In the genomic region with DNA sequence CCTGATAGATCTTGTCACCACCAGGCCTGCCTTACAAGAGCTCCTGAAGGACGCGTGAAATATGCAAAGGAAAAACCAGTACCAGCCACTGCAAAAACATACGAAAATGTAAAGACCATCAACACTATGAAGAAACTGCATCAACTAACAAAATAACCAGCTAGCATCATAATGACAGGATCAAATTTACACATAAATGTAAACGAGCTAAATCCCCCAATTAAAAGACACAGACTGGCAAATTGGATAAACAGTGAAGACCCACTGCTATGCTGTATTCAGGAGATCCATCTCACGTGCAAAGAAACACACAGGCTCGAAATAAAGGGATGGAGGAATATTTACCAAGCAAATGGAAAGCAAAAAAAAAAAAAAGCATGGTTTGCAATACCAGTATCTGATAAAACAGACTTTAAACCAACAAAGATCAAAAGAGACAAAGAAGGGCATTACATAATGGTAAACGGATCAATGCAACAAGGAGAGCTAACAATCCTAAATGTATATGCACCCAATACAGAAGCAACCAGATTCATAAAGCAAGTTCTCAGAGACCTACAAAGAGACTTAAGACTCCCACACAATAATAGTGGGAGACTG, we compare ENCODE assay signal across 1 cellular context.
TF ChIP-seq lines count a peak whose summit lies in the region.
"Not testable (repeated sequence)": the region's sequence is repeated elsewhere in the genome, so short reads cannot be mapped to it uniquely, and the experiment has no call there.

No MANE protein-coding gene starts in this region.

TF ChIP-seq in HepG2, 621 proteins besides CTCF, POLR2A, EP300 and RAD21 (continued from another document):
- TF ChIP-seq, protein P1, sequence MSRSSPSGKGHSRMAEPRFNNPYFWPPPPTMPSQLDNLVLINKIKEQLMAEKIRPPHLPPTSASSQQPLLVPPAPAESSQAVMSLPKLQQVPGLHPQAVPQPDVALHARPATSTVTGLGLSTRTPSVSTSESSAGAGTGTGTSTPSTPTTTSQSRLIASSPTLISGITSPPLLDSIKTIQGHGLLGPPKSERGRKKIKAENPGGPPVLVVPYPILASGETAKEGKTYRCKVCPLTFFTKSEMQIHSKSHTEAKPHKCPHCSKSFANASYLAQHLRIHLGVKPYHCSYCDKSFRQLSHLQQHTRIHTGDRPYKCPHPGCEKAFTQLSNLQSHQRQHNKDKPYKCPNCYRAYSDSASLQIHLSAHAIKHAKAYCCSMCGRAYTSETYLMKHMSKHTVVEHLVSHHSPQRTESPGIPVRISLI (CRISPR knock-in tag; IDR thresholded peaks at IDR 0.05; ENCODE audit: borderline replicate concordance): peak; percentile 98
- TF ChIP-seq DPF2 (CRISPR knock-in tag; IDR thresholded peaks at IDR 0.05; ENCODE audit: borderline replicate concordance, low read depth): peak; percentile 48; the same call in 1 of the 2 replicates
- TF ChIP-seq GABPA (IDR thresholded peaks at IDR 0.05; ENCODE audit: low read depth, low read length): not testable (repeated sequence)
- TF ChIP-seq GABPA (CRISPR knock-in tag; IDR thresholded peaks at IDR 0.05; ENCODE audit: low read depth): peak; percentile 25; the same call in 1 of the 2 replicates
- TF ChIP-seq, protein P2, sequence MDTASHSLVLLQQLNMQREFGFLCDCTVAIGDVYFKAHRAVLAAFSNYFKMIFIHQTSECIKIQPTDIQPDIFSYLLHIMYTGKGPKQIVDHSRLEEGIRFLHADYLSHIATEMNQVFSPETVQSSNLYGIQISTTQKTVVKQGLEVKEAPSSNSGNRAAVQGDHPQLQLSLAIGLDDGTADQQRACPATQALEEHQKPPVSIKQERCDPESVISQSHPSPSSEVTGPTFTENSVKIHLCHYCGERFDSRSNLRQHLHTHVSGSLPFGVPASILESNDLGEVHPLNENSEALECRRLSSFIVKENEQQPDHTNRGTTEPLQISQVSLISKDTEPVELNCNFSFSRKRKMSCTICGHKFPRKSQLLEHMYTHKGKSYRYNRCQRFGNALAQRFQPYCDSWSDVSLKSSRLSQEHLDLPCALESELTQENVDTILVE (CRISPR knock-in tag; IDR thresholded peaks at IDR 0.05): peak; percentile 69; the same call in 1 of the 2 replicates
- TF ChIP-seq ATF7-NPFF (CRISPR knock-in tag; IDR thresholded peaks at IDR 0.05; ENCODE audit: low read depth): 0 out of 2 replicates have a peak, but pooled peaks have one; percentile 26
- 0 out of 2 replicates have a peak, but pooled peaks have one; percentile 15 for TF ChIP-seq ZNF792 (CRISPR knock-in tag; IDR thresholded peaks at IDR 0.05)
- peak; percentile 51; the same call in 1 of the 2 replicates for TF ChIP-seq SAP130 (CRISPR knock-in tag; IDR thresholded peaks at IDR 0.05; ENCODE audit: low read depth)
- TF ChIP-seq SMAD3 (CRISPR knock-in tag; IDR thresholded peaks at IDR 0.05): peak; percentile 83; the same call in 1 of the 2 replicates
- peak; percentile 74 for TF ChIP-seq THAP11 (CRISPR knock-in tag; IDR thresholded peaks at IDR 0.05)
- TF ChIP-seq, protein P3, sequence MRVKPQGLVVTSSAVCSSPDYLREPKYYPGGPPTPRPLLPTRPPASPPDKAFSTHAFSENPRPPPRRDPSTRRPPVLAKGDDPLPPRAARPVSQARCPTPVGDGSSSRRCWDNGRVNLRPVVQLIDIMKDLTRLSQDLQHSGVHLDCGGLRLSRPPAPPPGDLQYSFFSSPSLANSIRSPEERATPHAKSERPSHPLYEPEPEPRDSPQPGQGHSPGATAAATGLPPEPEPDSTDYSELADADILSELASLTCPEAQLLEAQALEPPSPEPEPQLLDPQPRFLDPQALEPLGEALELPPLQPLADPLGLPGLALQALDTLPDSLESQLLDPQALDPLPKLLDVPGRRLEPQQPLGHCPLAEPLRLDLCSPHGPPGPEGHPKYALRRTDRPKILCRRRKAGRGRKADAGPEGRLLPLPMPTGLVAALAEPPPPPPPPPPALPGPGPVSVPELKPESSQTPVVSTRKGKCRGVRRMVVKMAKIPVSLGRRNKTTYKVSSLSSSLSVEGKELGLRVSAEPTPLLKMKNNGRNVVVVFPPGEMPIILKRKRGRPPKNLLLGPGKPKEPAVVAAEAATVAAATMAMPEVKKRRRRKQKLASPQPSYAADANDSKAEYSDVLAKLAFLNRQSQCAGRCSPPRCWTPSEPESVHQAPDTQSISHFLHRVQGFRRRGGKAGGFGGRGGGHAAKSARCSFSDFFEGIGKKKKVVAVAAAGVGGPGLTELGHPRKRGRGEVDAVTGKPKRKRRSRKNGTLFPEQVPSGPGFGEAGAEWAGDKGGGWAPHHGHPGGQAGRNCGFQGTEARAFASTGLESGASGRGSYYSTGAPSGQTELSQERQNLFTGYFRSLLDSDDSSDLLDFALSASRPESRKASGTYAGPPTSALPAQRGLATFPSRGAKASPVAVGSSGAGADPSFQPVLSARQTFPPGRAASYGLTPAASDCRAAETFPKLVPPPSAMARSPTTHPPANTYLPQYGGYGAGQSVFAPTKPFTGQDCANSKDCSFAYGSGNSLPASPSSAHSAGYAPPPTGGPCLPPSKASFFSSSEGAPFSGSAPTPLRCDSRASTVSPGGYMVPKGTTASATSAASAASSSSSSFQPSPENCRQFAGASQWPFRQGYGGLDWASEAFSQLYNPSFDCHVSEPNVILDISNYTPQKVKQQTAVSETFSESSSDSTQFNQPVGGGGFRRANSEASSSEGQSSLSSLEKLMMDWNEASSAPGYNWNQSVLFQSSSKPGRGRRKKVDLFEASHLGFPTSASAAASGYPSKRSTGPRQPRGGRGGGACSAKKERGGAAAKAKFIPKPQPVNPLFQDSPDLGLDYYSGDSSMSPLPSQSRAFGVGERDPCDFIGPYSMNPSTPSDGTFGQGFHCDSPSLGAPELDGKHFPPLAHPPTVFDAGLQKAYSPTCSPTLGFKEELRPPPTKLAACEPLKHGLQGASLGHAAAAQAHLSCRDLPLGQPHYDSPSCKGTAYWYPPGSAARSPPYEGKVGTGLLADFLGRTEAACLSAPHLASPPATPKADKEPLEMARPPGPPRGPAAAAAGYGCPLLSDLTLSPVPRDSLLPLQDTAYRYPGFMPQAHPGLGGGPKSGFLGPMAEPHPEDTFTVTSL (CRISPR knock-in tag; IDR thresholded peaks at IDR 0.05; ENCODE audit: borderline replicate concordance): peak; percentile 74; the same call in 1 of the 2 replicates
- TF ChIP-seq FOXA1 (IDR thresholded peaks at IDR 0.05): peak; percentile 56
- TF ChIP-seq FOXA1 (CRISPR knock-in tag; IDR thresholded peaks at IDR 0.05): peak; percentile 68
- 0 out of 2 replicates have a peak, but pooled peaks have one; percentile 26 for TF ChIP-seq KMT2B (CRISPR knock-in tag; IDR thresholded peaks at IDR 0.05)
- peak; percentile 48; the same call in 1 of the 2 replicates for TF ChIP-seq ELF3 (CRISPR knock-in tag; IDR thresholded peaks at IDR 0.05)
- TF ChIP-seq, protein P4, sequence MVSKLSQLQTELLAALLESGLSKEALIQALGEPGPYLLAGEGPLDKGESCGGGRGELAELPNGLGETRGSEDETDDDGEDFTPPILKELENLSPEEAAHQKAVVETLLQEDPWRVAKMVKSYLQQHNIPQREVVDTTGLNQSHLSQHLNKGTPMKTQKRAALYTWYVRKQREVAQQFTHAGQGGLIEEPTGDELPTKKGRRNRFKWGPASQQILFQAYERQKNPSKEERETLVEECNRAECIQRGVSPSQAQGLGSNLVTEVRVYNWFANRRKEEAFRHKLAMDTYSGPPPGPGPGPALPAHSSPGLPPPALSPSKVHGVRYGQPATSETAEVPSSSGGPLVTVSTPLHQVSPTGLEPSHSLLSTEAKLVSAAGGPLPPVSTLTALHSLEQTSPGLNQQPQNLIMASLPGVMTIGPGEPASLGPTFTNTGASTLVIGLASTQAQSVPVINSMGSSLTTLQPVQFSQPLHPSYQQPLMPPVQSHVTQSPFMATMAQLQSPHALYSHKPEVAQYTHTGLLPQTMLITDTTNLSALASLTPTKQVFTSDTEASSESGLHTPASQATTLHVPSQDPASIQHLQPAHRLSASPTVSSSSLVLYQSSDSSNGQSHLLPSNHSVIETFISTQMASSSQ (IDR thresholded peaks at IDR 0.05; ENCODE audit: low read depth): 0 out of 2 replicates have a peak, but pooled peaks have one; percentile 21
- TF ChIP-seq, protein P4 (CRISPR knock-in tag; IDR thresholded peaks at IDR 0.05; ENCODE audit: borderline replicate concordance): not testable (repeated sequence)
- TF ChIP-seq ZMYM4 (CRISPR knock-in tag; IDR thresholded peaks at IDR 0.05): peak; percentile 69; the same call in 1 of the 2 replicates
- 0 out of 2 replicates have a peak, but pooled peaks have one; percentile 3 for TF ChIP-seq CEBPB (IDR thresholded peaks at IDR 0.05; ENCODE audit: borderline replicate concordance, low read depth, low read length)
- 0 out of 2 replicates have a peak, but pooled peaks have one; percentile 75 for TF ChIP-seq ZFP1 (CRISPR knock-in tag; IDR thresholded peaks at IDR 0.05)
- TF ChIP-seq SOX13 (IDR thresholded peaks at IDR 0.05): peak; percentile 81
- TF ChIP-seq SOX13 (CRISPR knock-in tag; conservative IDR thresholded peaks at IDR 0.05 in 1 of 2, IDR thresholded peaks at IDR 0.05 in 1 of 2): peak in 1 of 2 experiments; percentile 96; a peak in 2 of 4 replicates
- TF ChIP-seq KDM6A (CRISPR knock-in tag; IDR thresholded peaks at IDR 0.05; ENCODE audit: low read depth): 0 out of 2 replicates have a peak, but pooled peaks have one; percentile 49
- peak; percentile 78; the same call in 1 of the 2 replicates for TF ChIP-seq BCL6 (CRISPR knock-in tag; IDR thresholded peaks at IDR 0.05)
- TF ChIP-seq KLF16 (CRISPR knock-in tag; IDR thresholded peaks at IDR 0.05): peak in 1 of 2 experiments; percentile 81; a peak in 2 of 4 replicates
- TF ChIP-seq, protein P5, sequence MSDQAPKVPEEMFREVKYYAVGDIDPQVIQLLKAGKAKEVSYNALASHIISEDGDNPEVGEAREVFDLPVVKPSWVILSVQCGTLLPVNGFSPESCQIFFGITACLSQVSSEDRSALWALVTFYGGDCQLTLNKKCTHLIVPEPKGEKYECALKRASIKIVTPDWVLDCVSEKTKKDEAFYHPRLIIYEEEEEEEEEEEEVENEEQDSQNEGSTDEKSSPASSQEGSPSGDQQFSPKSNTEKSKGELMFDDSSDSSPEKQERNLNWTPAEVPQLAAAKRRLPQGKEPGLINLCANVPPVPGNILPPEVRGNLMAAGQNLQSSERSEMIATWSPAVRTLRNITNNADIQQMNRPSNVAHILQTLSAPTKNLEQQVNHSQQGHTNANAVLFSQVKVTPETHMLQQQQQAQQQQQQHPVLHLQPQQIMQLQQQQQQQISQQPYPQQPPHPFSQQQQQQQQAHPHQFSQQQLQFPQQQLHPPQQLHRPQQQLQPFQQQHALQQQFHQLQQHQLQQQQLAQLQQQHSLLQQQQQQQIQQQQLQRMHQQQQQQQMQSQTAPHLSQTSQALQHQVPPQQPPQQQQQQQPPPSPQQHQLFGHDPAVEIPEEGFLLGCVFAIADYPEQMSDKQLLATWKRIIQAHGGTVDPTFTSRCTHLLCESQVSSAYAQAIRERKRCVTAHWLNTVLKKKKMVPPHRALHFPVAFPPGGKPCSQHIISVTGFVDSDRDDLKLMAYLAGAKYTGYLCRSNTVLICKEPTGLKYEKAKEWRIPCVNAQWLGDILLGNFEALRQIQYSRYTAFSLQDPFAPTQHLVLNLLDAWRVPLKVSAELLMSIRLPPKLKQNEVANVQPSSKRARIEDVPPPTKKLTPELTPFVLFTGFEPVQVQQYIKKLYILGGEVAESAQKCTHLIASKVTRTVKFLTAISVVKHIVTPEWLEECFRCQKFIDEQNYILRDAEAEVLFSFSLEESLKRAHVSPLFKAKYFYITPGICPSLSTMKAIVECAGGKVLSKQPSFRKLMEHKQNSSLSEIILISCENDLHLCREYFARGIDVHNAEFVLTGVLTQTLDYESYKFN (CRISPR knock-in tag; conservative IDR thresholded peaks at IDR 0.05): peak; percentile 85
- TF ChIP-seq ONECUT2 (CRISPR knock-in tag; IDR thresholded peaks at IDR 0.05): peak; percentile 98
- TF ChIP-seq FOXA3 (CRISPR knock-in tag; IDR thresholded peaks at IDR 0.05): peak; percentile 95
- TF ChIP-seq HDAC1 (CRISPR knock-in tag; IDR thresholded peaks at IDR 0.05): peak; percentile 58
- TF ChIP-seq, protein P6, sequence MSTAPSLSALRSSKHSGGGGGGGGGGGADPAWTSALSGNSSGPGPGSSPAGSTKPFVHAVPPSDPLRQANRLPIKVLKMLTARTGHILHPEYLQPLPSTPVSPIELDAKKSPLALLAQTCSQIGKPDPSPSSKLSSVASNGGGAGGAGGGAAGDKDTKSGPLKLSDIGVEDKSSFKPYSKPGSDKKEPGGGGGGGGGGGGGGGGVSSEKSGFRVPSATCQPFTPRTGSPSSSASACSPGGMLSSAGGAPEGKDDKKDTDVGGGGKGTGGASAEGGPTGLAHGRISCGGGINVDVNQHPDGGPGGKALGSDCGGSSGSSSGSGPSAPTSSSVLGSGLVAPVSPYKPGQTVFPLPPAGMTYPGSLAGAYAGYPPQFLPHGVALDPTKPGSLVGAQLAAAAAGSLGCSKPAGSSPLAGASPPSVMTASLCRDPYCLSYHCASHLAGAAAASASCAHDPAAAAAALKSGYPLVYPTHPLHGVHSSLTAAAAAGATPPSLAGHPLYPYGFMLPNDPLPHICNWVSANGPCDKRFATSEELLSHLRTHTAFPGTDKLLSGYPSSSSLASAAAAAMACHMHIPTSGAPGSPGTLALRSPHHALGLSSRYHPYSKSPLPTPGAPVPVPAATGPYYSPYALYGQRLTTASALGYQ (CRISPR knock-in tag; IDR thresholded peaks at IDR 0.05): peak; percentile 84
- TF ChIP-seq MIER2 (CRISPR knock-in tag; IDR thresholded peaks at IDR 0.05): 0 out of 2 replicates have a peak, but pooled peaks have one; percentile 18
- peak; percentile 46; the same call in 1 of the 2 replicates for TF ChIP-seq KDM1A (CRISPR knock-in tag; IDR thresholded peaks at IDR 0.05)
